Comparison of ENCODE assay signal across 8 cellular contexts in the genomic region with DNA sequence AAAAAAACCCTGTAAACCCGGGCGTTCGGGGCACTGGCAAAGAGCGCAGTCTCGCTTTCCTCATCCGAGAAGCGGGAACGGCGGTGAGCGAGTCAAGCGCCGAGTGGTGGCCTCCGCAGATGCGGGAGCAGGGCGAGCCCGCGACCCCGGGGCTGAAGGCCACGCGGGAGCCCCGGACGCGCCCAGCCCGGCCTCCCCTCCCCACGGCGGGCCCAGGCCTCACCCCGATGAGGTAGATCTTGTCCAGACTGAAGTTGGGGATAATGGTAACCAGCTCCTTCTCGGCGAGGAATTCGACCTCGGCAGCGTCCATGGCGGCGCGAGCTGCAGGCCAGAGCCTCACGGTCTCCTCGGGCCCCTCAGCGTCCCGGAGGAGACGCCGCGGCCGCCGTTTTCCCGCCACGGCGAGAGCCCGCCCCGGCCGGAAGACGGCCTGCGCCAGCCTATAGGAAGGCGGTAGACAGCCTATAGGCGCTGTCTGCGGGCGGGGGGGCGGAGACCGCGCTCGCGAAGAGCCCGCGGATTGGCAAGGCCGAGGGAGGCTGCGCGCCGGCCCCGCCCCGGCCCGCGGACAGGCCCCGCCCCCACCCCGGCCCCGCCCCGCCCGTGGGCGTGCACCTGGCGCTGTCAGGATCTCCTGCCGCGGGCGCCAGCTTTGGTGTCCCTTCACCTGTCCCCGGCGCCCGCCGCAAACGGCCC. TPM values are rescaled to one million over a fixed set of nuclear protein-coding genes. Genes with fewer than 3 reads are reported as not detected.
DNase-seq lines count a peak whose midpoint lies in the region; ATAC-seq and TF ChIP-seq lines count a peak whose summit lies in the region.

A gene (minus strand): TSS at position 369 of the 699 bp plus-strand sequence. CDS start 56 bp downstream, at position 313.

- H3K27me3 ChIP-seq in GM06990 (replicated peaks; ENCODE audit: control insufficient read depth, insufficient read depth, low read length) (no peaks in the 10 kb centered on the region), thymus (ENCODE audit: control insufficient read depth, insufficient read depth) (no peaks in the 10 kb centered on the region)

- peaks cover 2% of the 10 kb centered on the region for H3K36me3 Mint-ChIP-seq in activated naive CD4-positive, alpha-beta T cell treated with anti-CD3 and anti-CD28 coated beads, Interleukin-2, amount 50 U/mL, for 24 hours
- H3K36me3 Mint-ChIP-seq in osteocyte (ENCODE audit: unreplicated experiment): no peaks in the 10 kb centered on the region

- H3K4me1 Mint-ChIP-seq in activated naive CD4-positive, alpha-beta T cell treated with anti-CD3 and anti-CD28 coated beads, Interleukin-2, amount 50 U/mL, for 24 hours: peaks cover 6% of the 10 kb centered on the region
- H3K4me1 Mint-ChIP-seq in osteocyte (ENCODE audit: unreplicated experiment): peaks cover 14% of the 10 kb centered on the region

- H3K27ac Mint-ChIP-seq in activated naive CD4-positive, alpha-beta T cell treated with anti-CD3 and anti-CD28 coated beads, Interleukin-2, amount 50 U/mL, for 24 hours: peak within 1 kb of the TSS; percentile 84
- no peak within 1 kb of the TSS for H3K27ac Mint-ChIP-seq in osteocyte (ENCODE audit: unreplicated experiment)

- POLR2A ChIA-PET in HEK293T (lab: Yijun Ruan, JAX): interaction anchor here (0.9 kb wide), 1 partner anchor 15 kb away, joined by 3 read pairs; no protein-coding TSS in a partner anchor

- peaks cover 14% of the 10 kb centered on the region for H3K4me1 ChIP-seq in thymus (ENCODE audit: control insufficient read depth, insufficient read depth, low read length)

- H3K36me3 ChIP-seq in GM06990 (ENCODE audit: control insufficient read depth, insufficient read depth, low read length): no peaks in the 10 kb centered on the region
- H3K36me3 ChIP-seq in thymus (ENCODE audit: control insufficient read depth, insufficient read depth): no peaks in the 10 kb centered on the region

- no peaks in the 10 kb centered on the region for H3K9me3 Mint-ChIP-seq in activated naive CD4-positive, alpha-beta T cell treated with anti-CD3 and anti-CD28 coated beads, Interleukin-2, amount 50 U/mL, for 24 hours
- no peaks in the 10 kb centered on the region for H3K9me3 Mint-ChIP-seq in osteocyte (ENCODE audit: unreplicated experiment)

- CTCF ChIA-PET in HEK293T (lab: Yijun Ruan, JAX): interaction anchor here (0.6 to 1.8 kb wide), 2 partner anchors 49 to 73 kb away, joined by 3 to 5 read pairs; no protein-coding TSS in a partner anchor

- 1% methylated on average over 86 of the region's 86 CpGs for WGBS in thymus

- no peak for TF ChIP-seq CTCF in GM06990 (IDR thresholded peaks at IDR 0.05; ENCODE audit: insufficient read depth, low read length, poor library complexity, severe bottlenecking)
- no peak for TF ChIP-seq CTCF in osteocyte (IDR thresholded peaks at IDR 0.05)

- intact Hi-C loops in head of caudate nucleus (cut with DNase I): no loop called here

- peak within 1 kb of the TSS; percentile 80 for H3K4me3 ChIP-seq in GM06990 (replicated peaks; ENCODE audit: low read depth, low read length)
- H3K4me3 ChIP-seq in thymus (ENCODE audit: low read length): peak within 1 kb of the TSS; percentile 64

- H3K4me3 Mint-ChIP-seq in activated naive CD4-positive, alpha-beta T cell treated with anti-CD3 and anti-CD28 coated beads, Interleukin-2, amount 50 U/mL, for 24 hours: peak within 1 kb of the TSS; percentile 87
- H3K4me3 Mint-ChIP-seq in osteocyte (ENCODE audit: unreplicated experiment): peak within 1 kb of the TSS; percentile 73

- ATAC-seq in SK-N-SH treated with all-trans-retinoic acid at 6 μM for 48 hours: peak; percentile 99

- H3K27ac ChIP-seq in thymus (ENCODE audit: low read depth): no peak within 1 kb of the TSS

- no peaks in the 10 kb centered on the region for H3K9me3 ChIP-seq in thymus (ENCODE audit: control insufficient read depth)

- H3K27me3 Mint-ChIP-seq in activated naive CD4-positive, alpha-beta T cell treated with anti-CD3 and anti-CD28 coated beads, Interleukin-2, amount 50 U/mL, for 24 hours: peaks cover 2% of the 10 kb centered on the region
- peaks cover 7% of the 10 kb centered on the region for H3K27me3 Mint-ChIP-seq in osteocyte (ENCODE audit: unreplicated experiment)

- DNase-seq in GM06990 (ENCODE audit: extremely low read depth, insufficient read length) (peak; percentile 96), HEK293T (ENCODE audit: extremely low spot score) (peak; percentile 99), MV-4-11 (lab: John Stamatoyannopoulos, UW) (peak; percentile 88), head of caudate nucleus (peak; percentile 69 to 93 (median 89)), osteocyte (ENCODE audit: extremely low spot score, unreplicated experiment) (peak; percentile 96)

TF ChIP-seq in HEK293T, 16 proteins besides CTCF, POLR2A, EP300 and RAD21:
- TF ChIP-seq FOXA1 (IDR thresholded peaks at IDR 0.05): no peak
- no peak for TF ChIP-seq ZNF384 (IDR thresholded peaks at IDR 0.05)
- TF ChIP-seq HDGF (IDR thresholded peaks at IDR 0.05; ENCODE audit: borderline replicate concordance): no peak
- no peak for TF ChIP-seq SUZ12 (IDR thresholded peaks at IDR 0.05)
- TF ChIP-seq L3MBTL2 (conservative IDR thresholded peaks at IDR 0.05): peak; percentile 96

TF ChIP-seq in SK-N-SH treated with all-trans-retinoic acid at 6 μM for 48 hours, 23 proteins besides CTCF, POLR2A, EP300 and RAD21 (continues in another document):
- TF ChIP-seq ZNF8 (CRISPR knock-in tag; IDR thresholded peaks at IDR 0.05) (no peak), BACH2 (CRISPR knock-in tag; IDR thresholded peaks at IDR 0.05; ENCODE audit: borderline replicate concordance) (no peak), TCF4 (CRISPR knock-in tag; IDR thresholded peaks at IDR 0.05; ENCODE audit: borderline replicate concordance) (no peak), GLIS3 (CRISPR knock-in tag; IDR thresholded peaks at IDR 0.05) (no peak), TOX (CRISPR knock-in tag; IDR thresholded peaks at IDR 0.05; ENCODE audit: borderline replicate concordance) (no peak), ZNF70 (CRISPR knock-in tag; IDR thresholded peaks at IDR 0.05) (no peak), RARB (CRISPR knock-in tag; IDR thresholded peaks at IDR 0.05) (no peak), ZFP30 (CRISPR knock-in tag; IDR thresholded peaks at IDR 0.05) (no peak), ZFP3 (CRISPR knock-in tag; IDR thresholded peaks at IDR 0.05) (no peak), SNAI2 (CRISPR knock-in tag; IDR thresholded peaks at IDR 0.05) (no peak), ARNTL (CRISPR knock-in tag; IDR thresholded peaks at IDR 0.05; ENCODE audit: borderline replicate concordance, low read depth) (no peak), CSDC2 (CRISPR knock-in tag; IDR thresholded peaks at IDR 0.05) (no peak), ZNF565 (CRISPR knock-in tag; conservative IDR thresholded peaks at IDR 0.05; ENCODE audit: low read depth) (no peak), ESRRG (CRISPR knock-in tag; IDR thresholded peaks at IDR 0.05) (no peak), OSR1 (CRISPR knock-in tag; IDR thresholded peaks at IDR 0.05) (no peak)
- TF ChIP-seq, protein P1, sequence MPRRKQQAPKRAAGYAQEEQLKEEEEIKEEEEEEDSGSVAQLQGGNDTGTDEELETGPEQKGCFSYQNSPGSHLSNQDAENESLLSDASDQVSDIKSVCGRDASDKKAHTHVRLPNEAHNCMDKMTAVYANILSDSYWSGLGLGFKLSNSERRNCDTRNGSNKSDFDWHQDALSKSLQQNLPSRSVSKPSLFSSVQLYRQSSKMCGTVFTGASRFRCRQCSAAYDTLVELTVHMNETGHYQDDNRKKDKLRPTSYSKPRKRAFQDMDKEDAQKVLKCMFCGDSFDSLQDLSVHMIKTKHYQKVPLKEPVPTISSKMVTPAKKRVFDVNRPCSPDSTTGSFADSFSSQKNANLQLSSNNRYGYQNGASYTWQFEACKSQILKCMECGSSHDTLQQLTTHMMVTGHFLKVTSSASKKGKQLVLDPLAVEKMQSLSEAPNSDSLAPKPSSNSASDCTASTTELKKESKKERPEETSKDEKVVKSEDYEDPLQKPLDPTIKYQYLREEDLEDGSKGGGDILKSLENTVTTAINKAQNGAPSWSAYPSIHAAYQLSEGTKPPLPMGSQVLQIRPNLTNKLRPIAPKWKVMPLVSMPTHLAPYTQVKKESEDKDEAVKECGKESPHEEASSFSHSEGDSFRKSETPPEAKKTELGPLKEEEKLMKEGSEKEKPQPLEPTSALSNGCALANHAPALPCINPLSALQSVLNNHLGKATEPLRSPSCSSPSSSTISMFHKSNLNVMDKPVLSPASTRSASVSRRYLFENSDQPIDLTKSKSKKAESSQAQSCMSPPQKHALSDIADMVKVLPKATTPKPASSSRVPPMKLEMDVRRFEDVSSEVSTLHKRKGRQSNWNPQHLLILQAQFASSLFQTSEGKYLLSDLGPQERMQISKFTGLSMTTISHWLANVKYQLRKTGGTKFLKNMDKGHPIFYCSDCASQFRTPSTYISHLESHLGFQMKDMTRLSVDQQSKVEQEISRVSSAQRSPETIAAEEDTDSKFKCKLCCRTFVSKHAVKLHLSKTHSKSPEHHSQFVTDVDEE (CRISPR knock-in tag; IDR thresholded peaks at IDR 0.05): no peak
- TF ChIP-seq, protein P2, sequence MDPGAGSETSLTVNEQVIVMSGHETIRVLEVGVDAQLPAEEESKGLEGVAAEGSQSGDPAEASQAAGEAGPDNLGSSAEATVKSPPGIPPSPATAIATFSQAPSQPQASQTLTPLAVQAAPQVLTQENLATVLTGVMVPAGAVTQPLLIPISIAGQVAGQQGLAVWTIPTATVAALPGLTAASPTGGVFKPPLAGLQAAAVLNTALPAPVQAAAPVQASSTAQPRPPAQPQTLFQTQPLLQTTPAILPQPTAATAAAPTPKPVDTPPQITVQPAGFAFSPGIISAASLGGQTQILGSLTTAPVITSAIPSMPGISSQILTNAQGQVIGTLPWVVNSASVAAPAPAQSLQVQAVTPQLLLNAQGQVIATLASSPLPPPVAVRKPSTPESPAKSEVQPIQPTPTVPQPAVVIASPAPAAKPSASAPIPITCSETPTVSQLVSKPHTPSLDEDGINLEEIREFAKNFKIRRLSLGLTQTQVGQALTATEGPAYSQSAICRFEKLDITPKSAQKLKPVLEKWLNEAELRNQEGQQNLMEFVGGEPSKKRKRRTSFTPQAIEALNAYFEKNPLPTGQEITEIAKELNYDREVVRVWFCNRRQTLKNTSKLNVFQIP (CRISPR knock-in tag; IDR thresholded peaks at IDR 0.05; ENCODE audit: borderline replicate concordance, low read depth): no peak
- TF ChIP-seq, protein P3, sequence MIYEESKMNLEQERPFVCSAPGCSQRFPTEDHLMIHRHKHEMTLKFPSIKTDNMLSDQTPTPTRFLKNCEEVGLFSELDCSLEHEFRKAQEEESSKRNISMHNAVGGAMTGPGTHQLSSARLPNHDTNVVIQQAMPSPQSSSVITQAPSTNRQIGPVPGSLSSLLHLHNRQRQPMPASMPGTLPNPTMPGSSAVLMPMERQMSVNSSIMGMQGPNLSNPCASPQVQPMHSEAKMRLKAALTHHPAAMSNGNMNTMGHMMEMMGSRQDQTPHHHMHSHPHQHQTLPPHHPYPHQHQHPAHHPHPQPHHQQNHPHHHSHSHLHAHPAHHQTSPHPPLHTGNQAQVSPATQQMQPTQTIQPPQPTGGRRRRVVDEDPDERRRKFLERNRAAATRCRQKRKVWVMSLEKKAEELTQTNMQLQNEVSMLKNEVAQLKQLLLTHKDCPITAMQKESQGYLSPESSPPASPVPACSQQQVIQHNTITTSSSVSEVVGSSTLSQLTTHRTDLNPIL (CRISPR knock-in tag; IDR thresholded peaks at IDR 0.05; ENCODE audit: low read depth): no peak

RNA-seq across cellular contexts. Expression of the gene that starts here (rescaled TPM):
- total RNA-seq in osteocyte: 4.2 and 5.7 TPM in 2 replicates
- 1.4 TPM for polyA plus RNA-seq in thymus
